8 cellular contexts compared by ENCODE assay signal in the genomic region with DNA sequence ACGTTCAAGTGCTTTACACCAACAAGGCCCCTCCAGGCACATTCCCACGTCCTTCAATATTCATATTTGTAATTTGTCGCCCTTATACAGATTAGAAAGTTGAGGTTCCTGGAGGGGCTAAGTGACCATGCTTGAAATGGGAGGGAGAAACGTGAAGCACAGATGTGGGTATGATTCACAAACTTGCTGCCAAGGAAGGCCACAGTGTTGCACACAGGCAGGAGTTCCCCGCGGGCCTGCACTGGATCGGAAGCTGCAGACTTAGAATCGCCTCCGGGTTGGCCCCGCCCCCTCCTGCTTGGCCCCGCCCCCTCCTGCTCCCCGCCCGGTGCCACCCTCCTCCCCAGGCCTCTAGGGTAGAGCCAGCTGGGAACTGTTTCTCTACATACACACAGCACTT. TPM values are rescaled to one million over a fixed set of nuclear protein-coding genes. Genes with fewer than 3 reads are reported as not detected.
A peak's percentile ranks its signal among the peaks of the same experiment; 100 is the strongest.
DNase-seq lines count a peak whose midpoint lies in the region; ATAC-seq and TF ChIP-seq lines count a peak whose summit lies in the region.

No MANE protein-coding gene starts in this region.

- CTCF ChIA-PET in PC-9 (lab: Charles Lee), result no interaction called here

- H2BK5ac ChIP-seq in neuronal stem cell (ENCODE audit: low read length), result no peak overlapping the region

- H2AFZ ChIP-seq in PC-9, result no peak overlapping the region
- no peak overlapping the region for H2AFZ ChIP-seq in fibroblast of lung (ENCODE audit: low read length)
- H2AFZ ChIP-seq in neuronal stem cell (ENCODE audit: low read length), result peak overlapping the region; percentile 89

- H4K91ac ChIP-seq in neuronal stem cell (ENCODE audit: low read depth, low read length, poor library complexity), result no peak overlapping the region

- H3K79me2 ChIP-seq in PC-9 (ENCODE audit: low read depth) (no peaks in the 10 kb centered on the region), fibroblast of lung (ENCODE audit: control insufficient read depth, insufficient read depth, low read length) (no peaks in the 10 kb centered on the region)

- WGBS in neuronal stem cell (ENCODE audit: extremely low coverage in 2 of 2, insufficient read length in 2 of 2, insufficient replicate concordance in 1 of 2), 2 donors, result no CpG with 5 or more reads among the region's 13 CpGs

- POLR2A ChIA-PET in PC-9 (lab: Charles Lee; ENCODE audit: unreplicated experiment), result no interaction called here

- H3K9me2 ChIP-seq in PC-9 (ENCODE audit: insufficient read depth), result no peaks in the 10 kb centered on the region

- ATAC-seq in GM21515 (IDR thresholded peaks at IDR 0.05; ENCODE audit: unreplicated experiment) (no peak), HG03159 (IDR thresholded peaks at IDR 0.05; ENCODE audit: unreplicated experiment) (no peak)

- peaks cover 49% of the 10 kb centered on the region for H3K4me1 ChIP-seq in PC-9 (replicated peaks; ENCODE audit: insufficient read depth)
- H3K4me1 ChIP-seq in fibroblast of lung (ENCODE audit: control insufficient read depth, extremely low read depth, insufficient read depth, low read length), result no peaks in the 10 kb centered on the region
- H3K4me1 ChIP-seq in neuronal stem cell (ENCODE audit: control insufficient read depth in 2 of 2, insufficient read depth in 1 of 2, low read depth in 1 of 2, low read length in 2 of 2), result peaks cover 5 to 33% of the 10 kb centered on the region in 2 donors

- BruUV-seq in PC-9 (replicated peaks; lab: Mats Ljungman, UMichigan), result no TSS peak

- H3F3A ChIP-seq in PC-9 (ENCODE audit: insufficient read depth, low read depth), result peaks cover 35% of the 10 kb centered on the region; the same call in 1 of the 2 replicates

- intact Hi-C loops in PC-9 (cut with micrococcal nuclease; ENCODE audit: unreplicated experiment), result no loop called here

- H3K36me3 ChIP-seq in PC-9 (ENCODE audit: low read depth), result no peaks in the 10 kb centered on the region
- H3K36me3 ChIP-seq in fibroblast of lung (ENCODE audit: control insufficient read depth, insufficient read depth, low read length), result no peaks in the 10 kb centered on the region
- no peaks in the 10 kb centered on the region for H3K36me3 ChIP-seq in neuronal stem cell (replicated peaks in 1 of 2; ENCODE audit: control insufficient read depth in 2 of 2, insufficient read depth in 2 of 2, low read length in 2 of 2)

- H3K9me3 ChIP-seq in PC-9 (ENCODE audit: insufficient read depth, low read depth), result 0 out of 2 replicates have a peak, but pooled peaks cover 3% of the 10 kb centered on the region
- H3K9me3 ChIP-seq in fibroblast of lung (ENCODE audit: control insufficient read depth, insufficient read depth, low read depth, low read length), result no peaks in the 10 kb centered on the region
- no peaks in the 10 kb centered on the region for H3K9me3 ChIP-seq in neuronal stem cell (replicated peaks in 1 of 2; ENCODE audit: control insufficient read depth in 2 of 2, insufficient read depth in 1 of 2, low read depth in 1 of 2, low read length in 2 of 2)

- no peak overlapping the region for H3K4ac ChIP-seq in neuronal stem cell (ENCODE audit: low read length)

- no peak overlapping the region for H2BK12ac ChIP-seq in neuronal stem cell (ENCODE audit: low read length)

- H3K23ac ChIP-seq in neuronal stem cell (ENCODE audit: low read depth, low read length, poor library complexity), result no peak overlapping the region

- H2BK15ac ChIP-seq in neuronal stem cell (ENCODE audit: low read length), result no peak overlapping the region

- no peak overlapping the region for H2BK120ac ChIP-seq in neuronal stem cell (ENCODE audit: low read depth, low read length)

- no peak overlapping the region for H2AK5ac ChIP-seq in neuronal stem cell (ENCODE audit: low read depth, low read length)

- no peak overlapping the region for H4K8ac ChIP-seq in neuronal stem cell (ENCODE audit: low read depth, low read length)

- DNase-seq in Ammon's horn (ENCODE audit: low spot score) (peak; percentile 86), PC-9 (no peak), fibroblast of lung (ENCODE audit: low read depth in 2 of 2) (peak; percentile 57 to 88), neuronal stem cell (ENCODE audit: low spot score) (no peak), HuH-7 (ENCODE audit: low spot score) (no peak)
- no peak for DNase-seq in stimulated activated CD4-positive, alpha-beta T cell treated with anti-CD3 and anti-CD28 coated beads, Interleukin-4, amount 100 ng/mL, for 1 hour

- H3K14ac ChIP-seq in neuronal stem cell (ENCODE audit: low read length), result no peak overlapping the region

- no peaks in the 10 kb centered on the region for H3K79me1 ChIP-seq in neuronal stem cell (ENCODE audit: low read depth, low read length)

- H3K27me3 ChIP-seq in PC-9 (ENCODE audit: insufficient read depth, low read depth), result no peaks in the 10 kb centered on the region
- H3K27me3 ChIP-seq in fibroblast of lung (ENCODE audit: control insufficient read depth, insufficient read depth, low read length), result no peaks in the 10 kb centered on the region
- no peaks in the 10 kb centered on the region for H3K27me3 ChIP-seq in neuronal stem cell (ENCODE audit: control insufficient read depth in 3 of 3, insufficient read depth in 3 of 3, low read depth in 1 of 3, low read length in 3 of 3)

- H3K9ac ChIP-seq in fibroblast of lung (ENCODE audit: insufficient read depth, low read length) (no peak overlapping the region), neuronal stem cell (ENCODE audit: low read depth, low read length, poor library complexity) (no peak overlapping the region)

- H3K4me3 ChIP-seq in PC-9, result no peak overlapping the region
- H3K4me3 ChIP-seq in fibroblast of lung (replicated peaks in 1 of 4; ENCODE audit: control extremely low read depth in 1 of 4, insufficient read depth in 1 of 4, low read depth in 3 of 4, low read length in 4 of 4), result no peak overlapping the region
- peak overlapping the region in 1 of 2 donors; percentile 55 for H3K4me3 ChIP-seq in neuronal stem cell (ENCODE audit: low read length in 2 of 2)

- H4K20me1 ChIP-seq in PC-9 (ENCODE audit: insufficient read depth), result no peaks in the 10 kb centered on the region
- no peaks in the 10 kb centered on the region for H4K20me1 ChIP-seq in fibroblast of lung (ENCODE audit: control insufficient read depth, extremely low read depth, insufficient read depth, low read length)

- H3K18ac ChIP-seq in neuronal stem cell (ENCODE audit: low read length), result no peak overlapping the region

- H3K27ac ChIP-seq in PC-9, result peak overlapping the region; percentile 44; the same call in 1 of the 2 replicates
- H3K27ac ChIP-seq in fibroblast of lung (ENCODE audit: insufficient read depth, low read length), result no peak overlapping the region
- no peak overlapping the region for H3K27ac ChIP-seq in neuronal stem cell (replicated peaks; ENCODE audit: low read length)

- TF ChIP-seq CTCF in PC-9 (conservative IDR thresholded peaks at IDR 0.05), result no peak
- no peak for TF ChIP-seq CTCF in fibroblast of lung (conservative IDR thresholded peaks at IDR 0.05 in 1 of 2, IDR thresholded peaks at IDR 0.05 in 1 of 2; ENCODE audit: low read depth in 1 of 2, low read length in 2 of 2)

- H3K4me2 ChIP-seq in PC-9 (peak overlapping the region; percentile 46), fibroblast of lung (ENCODE audit: extremely low read depth, insufficient read depth, low read length) (no peak overlapping the region), neuronal stem cell (ENCODE audit: insufficient read depth, low read length, poor library complexity, severe bottlenecking) (no peak overlapping the region)

RNA-seq across cellular contexts. Expression of a gene that starts 58.2 kb away (rescaled TPM):
- 47.1 and 50.8 TPM in 2 replicates for total RNA-seq in PC-9 (2021)
- 121 and 129 TPM in 2 replicates for total RNA-seq in fibroblast of lung
- 218 and 224 TPM in 2 replicates for polyA plus RNA-seq in fibroblast of lung
- polyA plus RNA-seq in fibroblast of lung (2012), result 92.7 and 102 TPM in 2 replicates
- polyA minus RNA-seq in fibroblast of lung (ENCODE audit: low replicate concordance), result 267 and 323 TPM in 2 replicates
- polyA plus RNA-seq in neuronal stem cell (2013, experiment 1 of 2), result 174 TPM
- 177 TPM for polyA plus RNA-seq in neuronal stem cell (2013, experiment 2 of 2)

Comparison
In these comparisons a context has a peak if more than half of its experiments do, and no peak if none do; other contexts are left out.
1. DNase-seq: peak in Ammon's horn (single experiment) and fibroblast of lung (2 of 2); none in PC-9 (0 of 2), neuronal stem cell (single experiment), stimulated activated CD4-positive, alpha-beta T cell treated with anti-CD3 and anti-CD28 coated beads, Interleukin-4, amount 100 ng/mL, for 1 hour (single experiment) and HuH-7 (single experiment).